1 cellular context compared by ENCODE assay signal in genomic region chr4:168630445-168631187, GRCh38.
TF ChIP-seq lines count a peak whose summit lies in the region.

No MANE protein-coding gene starts in this region.

TF ChIP-seq in SK-N-SH, 30 proteins besides CTCF, POLR2A, EP300 and RAD21 (continued from another document):
- no peak for TF ChIP-seq GABPA (IDR thresholded peaks at IDR 0.05; ENCODE audit: low read depth)
- 0 out of 2 replicates have a peak, but pooled peaks have one; percentile 7 for TF ChIP-seq USF1 (IDR thresholded peaks at IDR 0.05; ENCODE audit: borderline replicate concordance, low read depth)
- TF ChIP-seq TCF12 (IDR thresholded peaks at IDR 0.05), result peak; percentile 98
- TF ChIP-seq IRF3 (IDR thresholded peaks at IDR 0.05; ENCODE audit: low read depth, low read length), result no peak
- peak; percentile 49 for TF ChIP-seq RXRA (IDR thresholded peaks at IDR 0.05; ENCODE audit: borderline replicate concordance, low read depth)
- peak; percentile 91 for TF ChIP-seq FOSL2 (IDR thresholded peaks at IDR 0.05; ENCODE audit: borderline replicate concordance, low read depth)
- no peak for TF ChIP-seq NRF1 (IDR thresholded peaks at IDR 0.05; ENCODE audit: low read depth, low read length)
- TF ChIP-seq SIN3A (IDR thresholded peaks at IDR 0.05; ENCODE audit: borderline replicate concordance, low read depth, low read length), result peak; percentile 73; the same call in 1 of the 2 replicates
- no peak for TF ChIP-seq SMC3 (IDR thresholded peaks at IDR 0.05; ENCODE audit: low read depth, low read length)
- peak; percentile 94 for TF ChIP-seq PBX3 (IDR thresholded peaks at IDR 0.05)
- no peak; the same call in 1 of the 2 replicates for TF ChIP-seq TAF1 (IDR thresholded peaks at IDR 0.05; ENCODE audit: borderline replicate concordance, low read depth, low read length)
- no peak for TF ChIP-seq GATA2 (CRISPR knock-in tag; IDR thresholded peaks at IDR 0.05)
- TF ChIP-seq FOXM1 (IDR thresholded peaks at IDR 0.05; ENCODE audit: low read depth), result peak; percentile 83
- no peak for TF ChIP-seq EZH2phosphoT487 (IDR thresholded peaks at IDR 0.05; ENCODE audit: borderline replicate concordance, low read depth)
- peak; percentile 76 for TF ChIP-seq MAX (IDR thresholded peaks at IDR 0.05; ENCODE audit: low read depth)
- no peak for TF ChIP-seq USF2 (IDR thresholded peaks at IDR 0.05; ENCODE audit: borderline replicate concordance, low read depth, low read length)
- peak; percentile 42; the same call in 1 of the 2 replicates for TF ChIP-seq ZBTB33 (IDR thresholded peaks at IDR 0.05; ENCODE audit: borderline replicate concordance, low read depth)
- peak; percentile 88 for TF ChIP-seq NFIC (IDR thresholded peaks at IDR 0.05; ENCODE audit: borderline replicate concordance)
